Comparison of ENCODE assay signal across 8 cellular contexts in the genomic region with DNA sequence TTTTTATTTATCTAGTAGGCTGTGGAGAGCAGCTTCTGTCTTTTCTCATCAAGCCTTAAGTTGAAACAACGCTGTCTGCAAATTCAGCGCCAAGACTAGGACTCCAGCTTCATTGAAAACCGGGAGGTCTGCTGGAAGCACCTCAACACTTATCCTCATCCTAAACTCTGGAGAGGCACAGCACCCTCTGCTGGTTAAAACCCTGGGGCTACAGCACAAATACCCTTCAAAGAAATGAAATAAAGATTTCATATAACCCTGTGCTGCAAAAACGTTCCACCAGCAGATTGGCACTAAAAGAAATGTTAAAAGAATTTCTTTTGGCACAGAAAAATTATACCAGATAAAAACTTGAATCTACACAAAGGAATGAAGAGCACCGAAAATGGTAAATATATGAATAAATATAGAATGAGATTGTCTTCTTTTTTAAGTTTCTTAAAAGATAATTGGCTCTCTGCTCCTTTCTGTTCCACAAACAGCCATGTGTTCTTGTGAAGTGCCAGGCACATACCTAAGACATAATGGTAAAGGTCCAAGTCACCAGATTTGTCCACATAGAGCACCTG.
DNase-seq lines count a peak whose midpoint lies in the region; ATAC-seq and TF ChIP-seq lines count a peak whose summit lies in the region.

No MANE protein-coding gene starts in this region.

- H3K27ac ChIP-seq in dorsolateral prefrontal cortex, result no peak overlapping the region
- H3K27ac ChIP-seq in naive thymus-derived CD4-positive, alpha-beta T cell (ENCODE audit: low read depth, low read length), result no peak overlapping the region
- H3K27ac ChIP-seq in upper lobe of right lung, result no peak overlapping the region

- H3K36me3 ChIP-seq in Loucy (ENCODE audit: insufficient read depth, low read length), result no peaks in the 10 kb centered on the region
- no peaks in the 10 kb centered on the region for H3K36me3 ChIP-seq in naive thymus-derived CD4-positive, alpha-beta T cell (ENCODE audit: control insufficient read depth in 2 of 3, insufficient read depth in 3 of 3, low read length in 3 of 3)
- H3K36me3 ChIP-seq in upper lobe of right lung, result no peaks in the 10 kb centered on the region

- H3K9me3 ChIP-seq in Loucy (ENCODE audit: insufficient read depth, low read depth, low read length) (no peaks in the 10 kb centered on the region), upper lobe of right lung (no peaks in the 10 kb centered on the region)
- no peaks in the 10 kb centered on the region for H3K9me3 ChIP-seq in naive thymus-derived CD4-positive, alpha-beta T cell (ENCODE audit: control insufficient read depth in 2 of 3, low read length in 3 of 3)

- no peaks in the 10 kb centered on the region for H3K27me3 ChIP-seq in Loucy (ENCODE audit: insufficient read depth, low read length, poor library complexity, severe bottlenecking)
- H3K27me3 ChIP-seq in dorsolateral prefrontal cortex, result no peaks in the 10 kb centered on the region
- H3K27me3 ChIP-seq in naive thymus-derived CD4-positive, alpha-beta T cell (ENCODE audit: control insufficient read depth in 2 of 2, insufficient read depth in 2 of 2, low read length in 2 of 2), result peaks cover 0 to 3% of the 10 kb centered on the region in 2 donors
- H3K27me3 ChIP-seq in upper lobe of right lung, result no peaks in the 10 kb centered on the region

- H2AFZ ChIP-seq in Loucy (ENCODE audit: low read length), result peak overlapping the region; percentile 39; the same call in 1 of the 2 replicates

- no peak overlapping the region for H3K4me3 ChIP-seq in Loucy (ENCODE audit: low read length, poor library complexity, severe bottlenecking)
- H3K4me3 ChIP-seq in dorsolateral prefrontal cortex, result no peak overlapping the region
- H3K4me3 ChIP-seq in naive thymus-derived CD4-positive, alpha-beta T cell (ENCODE audit: low read length), result no peak overlapping the region
- H3K4me3 ChIP-seq in upper lobe of right lung, result no peak overlapping the region

- DNase-seq in GM03348 (ENCODE audit: low spot score), result peak; percentile 4
- peak; percentile 18 for DNase-seq in activated CD4-positive, alpha-beta T cell treated with anti-CD3 and anti-CD28 coated beads for 1 hour
- DNase-seq in dorsolateral prefrontal cortex, result peak in 2 of 10 donors; percentile 17 to 41
- peak in 8 of 9 donors; percentile 8 to 57 (median 37) for DNase-seq in naive thymus-derived CD4-positive, alpha-beta T cell
- no peak for DNase-seq in upper lobe of right lung
- DNase-seq in AG08395 (ENCODE audit: low spot score), result no peak

- H3K9me2 ChIP-seq in Loucy (replicated peaks; ENCODE audit: low read depth, low read length), result no peaks in the 10 kb centered on the region

- peak; percentile 74 for ATAC-seq in naive thymus-derived CD4-positive, alpha-beta T cell
- ATAC-seq in upper lobe of right lung (peak; percentile 89), HG02981 (IDR thresholded peaks at IDR 0.05; ENCODE audit: unreplicated experiment) (no peak)

- H3K9me3 Mint-ChIP-seq in naive thymus-derived CD4-positive, alpha-beta T cell, result peaks cover 0 to 5% (median 0%) of the 10 kb centered on the region in 11 donors

- no peak overlapping the region for H3K27ac Mint-ChIP-seq in naive thymus-derived CD4-positive, alpha-beta T cell

- CTCF ChIA-PET in naive thymus-derived CD4-positive, alpha-beta T cell (lab: Charles Lee), result interaction anchor here (0.6 kb wide), 1 partner anchor 16 kb away, joined by 3 read pairs; no protein-coding TSS in a partner anchor

- TF ChIP-seq CTCF in Loucy (conservative IDR thresholded peaks at IDR 0.05; ENCODE audit: low read length), result peak; percentile 92
- TF ChIP-seq CTCF in dorsolateral prefrontal cortex (IDR thresholded peaks at IDR 0.05 in 54 of 56, conservative IDR thresholded peaks at IDR 0.05 in 2 of 56; ENCODE audit: low read depth in 1 of 56, partially characterized antibody in 56 of 56), result peak in 51 of 56 donors; percentile 10 to 63 (median 40)
- peak; percentile 65 for TF ChIP-seq CTCF in upper lobe of right lung (IDR thresholded peaks at IDR 0.05)

- H3K4me1 ChIP-seq in Loucy (ENCODE audit: insufficient read depth, low read length, poor library complexity, severe bottlenecking), result no peaks in the 10 kb centered on the region
- no peaks in the 10 kb centered on the region for H3K4me1 ChIP-seq in naive thymus-derived CD4-positive, alpha-beta T cell (ENCODE audit: control insufficient read depth in 2 of 2, insufficient read depth in 2 of 2, low read length in 2 of 2)
- no peaks in the 10 kb centered on the region for H3K4me1 ChIP-seq in upper lobe of right lung

- POLR2A ChIA-PET in naive thymus-derived CD4-positive, alpha-beta T cell (lab: Charles Lee), result interaction anchor here (0.7 kb wide), 1 partner anchor 359 kb away, joined by 3 read pairs; no protein-coding TSS in a partner anchor

- H3K4me3 Mint-ChIP-seq in naive thymus-derived CD4-positive, alpha-beta T cell, result no peak overlapping the region

- H4K20me1 ChIP-seq in Loucy (ENCODE audit: insufficient read depth, low read length, poor library complexity, severe bottlenecking), result no peaks in the 10 kb centered on the region

- intact Hi-C loops in dorsolateral prefrontal cortex (cut with DNase I), result no loop called here
- intact Hi-C loops in naive thymus-derived CD4-positive, alpha-beta T cell (cut with micrococcal nuclease), result loop anchor here (1.0 to 5.0 kb wide), 6 partner anchors 371 to 818 kb away; no protein-coding TSS in a partner anchor
- intact Hi-C loops in upper lobe of right lung (cut with DNase I), result no loop called here

- H3F3A ChIP-seq in Loucy (ENCODE audit: low read depth), result no peaks in the 10 kb centered on the region

- H3K79me2 ChIP-seq in Loucy (ENCODE audit: insufficient read depth, low read length), result no peaks in the 10 kb centered on the region

- H3K4me1 Mint-ChIP-seq in naive thymus-derived CD4-positive, alpha-beta T cell, result peaks cover 0 to 6% (median 0%) of the 10 kb centered on the region in 7 donors

- no peak overlapping the region for H3K9ac ChIP-seq in Loucy (ENCODE audit: low read depth, low read length, poor library complexity, severe bottlenecking)

- peaks cover 0 to 11% (median 0%) of the 10 kb centered on the region in 5 donors for H3K27me3 Mint-ChIP-seq in naive thymus-derived CD4-positive, alpha-beta T cell

- no peak overlapping the region for H3K4me2 ChIP-seq in Loucy (ENCODE audit: low read depth, low read length, poor library complexity, severe bottlenecking)

- H3K36me3 Mint-ChIP-seq in naive thymus-derived CD4-positive, alpha-beta T cell, result peaks cover 0 to 1% (median 0%) of the 10 kb centered on the region in 5 donors

Comparison
In these comparisons a context has a peak if more than half of its experiments do, and no peak if none do; other contexts are left out.
1. DNase-seq: peak in GM03348 (single experiment), activated CD4-positive, alpha-beta T cell treated with anti-CD3 and anti-CD28 coated beads for 1 hour (single experiment) and naive thymus-derived CD4-positive, alpha-beta T cell (8 of 9); none in upper lobe of right lung (single experiment) and AG08395 (single experiment).
2. CTCF ChIP-seq: peak in every context shown above with its lines; median percentile 92 in Loucy; 65 in upper lobe of right lung; 40 in dorsolateral prefrontal cortex.
3. intact Hi-C loops: an anchor here in naive thymus-derived CD4-positive, alpha-beta T cell (1.0 to 5.0 kb wide); none called in dorsolateral prefrontal cortex and upper lobe of right lung.